Comparison of ENCODE assay signal across 8 cellular contexts in the genomic region with DNA sequence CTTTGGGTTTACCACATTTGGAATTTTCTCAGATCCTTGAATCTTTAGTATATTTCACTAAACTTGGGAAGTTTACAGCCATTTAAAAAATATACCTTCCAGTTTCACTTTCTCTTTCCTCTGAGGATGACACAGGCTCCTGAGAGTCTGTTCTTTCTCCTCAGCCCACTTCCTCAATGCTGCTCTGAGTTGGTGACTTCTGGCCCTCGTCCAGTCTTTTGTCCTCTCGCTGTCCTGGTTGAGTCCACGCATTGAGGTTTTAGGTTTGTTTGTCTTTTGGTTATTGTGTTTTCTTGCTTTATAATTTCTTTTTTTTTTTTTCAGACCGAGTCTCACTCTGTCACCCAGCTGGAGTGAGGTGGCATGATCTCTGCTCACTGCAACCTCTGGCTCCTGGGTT. TPM values are rescaled to one million over a fixed set of nuclear protein-coding genes. Genes with fewer than 3 reads are reported as not detected.
DNase-seq lines count a peak whose midpoint lies in the region; ATAC-seq and TF ChIP-seq lines count a peak whose summit lies in the region.

No MANE protein-coding gene starts in this region.

- DNase-seq in activated CD4-positive, alpha-beta T cell treated with anti-CD3 and anti-CD28 coated beads for 36 hours: peak; percentile 50
- no peak for DNase-seq in activated CD4-positive, alpha-beta T cell treated with anti-CD3 and anti-CD28 coated beads, Interleukin-2, amount 50 U/mL, for 4 hours
- peak; percentile 91 for DNase-seq in M059J (ENCODE audit: low read depth)
- DNase-seq in adrenal gland: peak in 6 of 7 donors; percentile 49 to 80 (median 64)
- DNase-seq in lung microvascular endothelial cell (ENCODE audit: low read depth in 2 of 2): peak; percentile 22 to 89
- DNase-seq in NCI-H69 (lab: John Stamatoyannopoulos, UW): no peak
- no peak for DNase-seq in NCI-H446 treated with DMSO at 0.1 percent for 48 hours (lab: John Stamatoyannopoulos, UW)

- peaks cover 44% of the 10 kb centered on the region for H3K4me1 Mint-ChIP-seq in activated CD4-positive, alpha-beta T cell treated with anti-CD3 and anti-CD28 coated beads for 36 hours

- H3K27ac ChIP-seq in adrenal gland: peak overlapping the region in 3 of 5 donors; percentile 4 to 65 (median 63)

- TF ChIP-seq POLR2A in adrenal gland (IDR thresholded peaks at IDR 0.05): no peak

- POLR2A ChIA-PET in activated CD4-positive, alpha-beta T cell treated with anti-CD3 and anti-CD28 coated beads for 36 hours (lab: Charles Lee): no interaction called here

- H3K27me3 ChIP-seq in adrenal gland: no peaks in the 10 kb centered on the region

- peaks cover 5 to 31% of the 10 kb centered on the region in 2 donors for H3K4me1 ChIP-seq in adrenal gland (replicated peaks in 1 of 2)

- no peak overlapping the region for H3K4me3 ChIP-seq in adrenal gland

- H3K9me3 ChIP-seq in adrenal gland (replicated peaks in 1 of 3): no peaks in the 10 kb centered on the region

- TF ChIP-seq CTCF in adrenal gland (IDR thresholded peaks at IDR 0.05): no peak

- WGBS in adrenal gland, 4 donors: 55 to 65% (median 60%) methylated on average over 4 of the region's 4 CpGs

- H3K27me3 Mint-ChIP-seq in activated CD4-positive, alpha-beta T cell treated with anti-CD3 and anti-CD28 coated beads for 36 hours: no peaks in the 10 kb centered on the region

- CTCF ChIA-PET in activated CD4-positive, alpha-beta T cell treated with anti-CD3 and anti-CD28 coated beads for 36 hours (lab: Charles Lee): interaction anchor here (0.9 to 6.7 kb wide), 3 partner anchors 52 to 209 kb away, joined by 3 to 49 read pairs (median 3); no protein-coding TSS in a partner anchor

- intact Hi-C loops in activated CD4-positive, alpha-beta T cell treated with anti-CD3 and anti-CD28 coated beads for 36 hours (cut with DNase I, micrococcal nuclease): loop anchor here (1.0 to 2.0 kb wide), 7 partner anchors 14 to 146 kb away; a partner anchor contains a TSS
- intact Hi-C loops in adrenal gland (cut with DNase I): loop anchor here in 1 of 2 donors (10.0 kb wide), 1 partner anchor 204 kb away; no protein-coding TSS in a partner anchor

- no peaks in the 10 kb centered on the region for H3K36me3 Mint-ChIP-seq in activated CD4-positive, alpha-beta T cell treated with anti-CD3 and anti-CD28 coated beads for 36 hours (ENCODE audit: low read depth)

- H3K27ac Mint-ChIP-seq in activated CD4-positive, alpha-beta T cell treated with anti-CD3 and anti-CD28 coated beads for 36 hours: peak overlapping the region; percentile 95

- ATAC-seq in activated CD4-positive, alpha-beta T cell treated with anti-CD3 and anti-CD28 coated beads for 36 hours: peak; percentile 84
- ATAC-seq in GM21825 (IDR thresholded peaks at IDR 0.05; ENCODE audit: unreplicated experiment): peak; percentile 83

- peak overlapping the region; percentile 76 for H3K4me3 Mint-ChIP-seq in activated CD4-positive, alpha-beta T cell treated with anti-CD3 and anti-CD28 coated beads for 36 hours

- no peaks in the 10 kb centered on the region for H3K9me3 Mint-ChIP-seq in activated CD4-positive, alpha-beta T cell treated with anti-CD3 and anti-CD28 coated beads for 36 hours (ENCODE audit: low read depth)

- no peaks in the 10 kb centered on the region for H3K36me3 ChIP-seq in adrenal gland (replicated peaks in 1 of 2)

RNA-seq across cellular contexts. Expression of a gene that starts 40.7 kb away (rescaled TPM):
- not detected for total RNA-seq in activated CD4-positive, alpha-beta T cell treated with anti-CD3 and anti-CD28 coated beads for 36 hours
- total RNA-seq in M059J (2014; rRNA removed; shearing (Covaris generic)): not detected in 2 replicates
- total RNA-seq in adrenal gland: 1 to 10 TPM in 3 of 8 donors, under 1 TPM in 1, not detected in 4; 0.11 to 3.5 (median 1.2) TPM
- polyA plus RNA-seq in adrenal gland: 1 to 10 TPM in 1 of 3 donors, under 1 TPM in 2; 0.27 to 1.2 (median 0.64) TPM
- total RNA-seq in lung microvascular endothelial cell: not detected in 2 replicates

Comparison
In these comparisons a context has a peak if more than half of its experiments do, and no peak if none do; other contexts are left out.
1. DNase-seq: peak in activated CD4-positive, alpha-beta T cell treated with anti-CD3 and anti-CD28 coated beads for 36 hours (single experiment), M059J (single experiment), adrenal gland (6 of 7) and lung microvascular endothelial cell (2 of 2); none in activated CD4-positive, alpha-beta T cell treated with anti-CD3 and anti-CD28 coated beads, Interleukin-2, amount 50 U/mL, for 4 hours (0 of 2), NCI-H69 (single experiment) and NCI-H446 treated with DMSO at 0.1 percent for 48 hours (single experiment).